In genomic region chr1:95780836-95781235, GRCh38 we compare ENCODE assay signal across 15 cellular contexts.
DNase-seq lines count a peak whose midpoint lies in the region; ATAC-seq and TF ChIP-seq lines count a peak whose summit lies in the region.
"Had no signal": no experiment of that assay in that cellular context is flagged by ENCODE, and none has a peak within 500 bp of the region (broad histone marks: within the 10 kb centered on the region; RNA-seq: fewer than 3 reads in every experiment).

No MANE protein-coding gene starts in this region.

- H3K36me3 ChIP-seq in NT2/D1 (ENCODE audit: insufficient read depth, insufficient read length, low read length) (no peaks in the 10 kb centered on the region), neuronal stem cell (replicated peaks in 1 of 2; ENCODE audit: control insufficient read depth in 2 of 2, insufficient read depth in 2 of 2, low read length in 2 of 2) (no peaks in the 10 kb centered on the region), mucosa of descending colon (ENCODE audit: low read depth) (no peaks in the 10 kb centered on the region)
- H3K36me3 ChIP-seq: BE2C, HAP-1 had no signal

- H2BK5ac ChIP-seq in neuronal stem cell (ENCODE audit: low read length) = no peak overlapping the region

- no peak overlapping the region for H3K23ac ChIP-seq in neuronal stem cell (ENCODE audit: low read depth, low read length, poor library complexity)

- no peak overlapping the region for H3K14ac ChIP-seq in neuronal stem cell (ENCODE audit: low read length)

- no peak overlapping the region for H3K4me2 ChIP-seq in neuronal stem cell (ENCODE audit: insufficient read depth, low read length, poor library complexity, severe bottlenecking)
- H3K4me2 ChIP-seq: A549 had no signal

- no peak overlapping the region for H3K9ac ChIP-seq in NT2/D1 (ENCODE audit: insufficient read length, low read depth)
- no peak overlapping the region for H3K9ac ChIP-seq in neuronal stem cell (ENCODE audit: low read depth, low read length, poor library complexity)
- H3K9ac ChIP-seq: GM23248 had no signal

- no peaks in the 10 kb centered on the region for H3K9me3 ChIP-seq in NT2/D1 (ENCODE audit: insufficient read depth, low read length)
- H3K9me3 ChIP-seq in neuronal stem cell (replicated peaks in 1 of 2; ENCODE audit: control insufficient read depth in 2 of 2, insufficient read depth in 1 of 2, low read depth in 1 of 2, low read length in 2 of 2) = no peaks in the 10 kb centered on the region
- H3K9me3 ChIP-seq in mucosa of descending colon = no peaks in the 10 kb centered on the region
- H3K9me3 ChIP-seq: A549, BE2C, HAP-1 had no signal

- H4K8ac ChIP-seq in neuronal stem cell (ENCODE audit: low read depth, low read length) = no peak overlapping the region

- no peak overlapping the region for H3K18ac ChIP-seq in neuronal stem cell (ENCODE audit: low read length)

- no peak overlapping the region for H2BK15ac ChIP-seq in neuronal stem cell (ENCODE audit: low read length)

- H3K4me3 ChIP-seq in NT2/D1 (ENCODE audit: insufficient read length, low read depth) (no peak overlapping the region), neuronal stem cell (ENCODE audit: low read length in 2 of 2) (no peak overlapping the region), mucosa of descending colon (no peak overlapping the region)
- H3K4me3 ChIP-seq: A549, GM12878, GM23248, HAP-1 had no signal

- H2AFZ ChIP-seq in neuronal stem cell (ENCODE audit: low read length) = peak overlapping the region; percentile 54
- H2AFZ ChIP-seq: GM23248 had no signal

- H4K91ac ChIP-seq in neuronal stem cell (ENCODE audit: low read depth, low read length, poor library complexity) = no peak overlapping the region

- peak; percentile 33 for DNase-seq in NT2/D1 (ENCODE audit: low read depth, low spot score)
- DNase-seq in foreskin melanocyte = peak; percentile 65
- peak; percentile 32 for DNase-seq in neuronal stem cell (ENCODE audit: low spot score)
- no peak for DNase-seq in LoVo (ENCODE audit: low spot score)
- no peak for DNase-seq in mucosa of descending colon
- DNase-seq in substantia nigra (lab: John Stamatoyannopoulos, UW) = no peak
- DNase-seq: BE2C; CD4-positive, alpha-beta memory T cell; DMS79; GM23248 had no signal

- H3K79me1 ChIP-seq in neuronal stem cell (ENCODE audit: low read depth, low read length) = no peaks in the 10 kb centered on the region

- intact Hi-C loops in mucosa of descending colon (cut with DNase I, micrococcal nuclease) = no loop called here

- H2BK12ac ChIP-seq in neuronal stem cell (ENCODE audit: low read length) = no peak overlapping the region

- H2BK120ac ChIP-seq in neuronal stem cell (ENCODE audit: low read depth, low read length) = no peak overlapping the region

- H3K27me3 ChIP-seq in NT2/D1 (ENCODE audit: insufficient read depth, insufficient read length) = no peaks in the 10 kb centered on the region
- H3K27me3 ChIP-seq in neuronal stem cell (ENCODE audit: control insufficient read depth in 3 of 3, insufficient read depth in 3 of 3, low read depth in 1 of 3, low read length in 3 of 3) = no peaks in the 10 kb centered on the region
- H3K27me3 ChIP-seq: BE2C had no signal

- H3K4me1 ChIP-seq in NT2/D1 (ENCODE audit: insufficient read depth, insufficient read length) = no peaks in the 10 kb centered on the region
- H3K4me1 ChIP-seq in neuronal stem cell (ENCODE audit: control insufficient read depth in 2 of 2, insufficient read depth in 1 of 2, low read depth in 1 of 2, low read length in 2 of 2) = peaks cover 0 to 6% of the 10 kb centered on the region in 2 donors
- H3K4me1 ChIP-seq in mucosa of descending colon (ENCODE audit: low read depth) = no peaks in the 10 kb centered on the region
- H3K4me1 ChIP-seq: A549, BE2C, HAP-1 had no signal

- H3K4ac ChIP-seq in neuronal stem cell (ENCODE audit: low read length) = no peak overlapping the region

- peak overlapping the region; percentile 72 for H3K27ac ChIP-seq in neuronal stem cell (replicated peaks; ENCODE audit: low read length)
- H3K27ac ChIP-seq in substantia nigra (ENCODE audit: low read depth, low read length, poor library complexity, severe bottlenecking) = no peak overlapping the region
- H3K27ac ChIP-seq: A549, C4-2B, GM23248 had no signal

- no peak for TF ChIP-seq CTCF in mucosa of descending colon (IDR thresholded peaks at IDR 0.05)

- ATAC-seq in HG02678 (IDR thresholded peaks at IDR 0.05; ENCODE audit: unreplicated experiment) (no peak), mucosa of descending colon (no peak)
- ATAC-seq: A549, GM12878 had no signal

- WGBS in neuronal stem cell (ENCODE audit: extremely low coverage in 2 of 2, insufficient read length in 2 of 2, insufficient replicate concordance in 1 of 2), 2 donors = no CpG with 5 or more reads among the region's 3 CpGs

- no peak overlapping the region for H2AK5ac ChIP-seq in neuronal stem cell (ENCODE audit: low read depth, low read length)

Comparison
In these comparisons a context has a peak if more than half of its experiments do, and no peak if none do; other contexts are left out.
1. DNase-seq: peak in NT2/D1 (single experiment), foreskin melanocyte (single experiment) and neuronal stem cell (single experiment); none in LoVo (single experiment), mucosa of descending colon (0 of 3) and substantia nigra (0 of 49).